24 cellular contexts compared by ENCODE assay signal in genomic region chr5:155952486-155953105, GRCh38.
"Had no signal": no experiment of that assay in that cellular context is flagged by ENCODE, and none has a peak within 500 bp of the region (broad histone marks: within the 10 kb centered on the region; RNA-seq: fewer than 3 reads in every experiment).

No MANE protein-coding gene starts in this region.

- H3K36me3 ChIP-seq: adrenal gland, cardiac muscle cell, gastrocnemius medialis, neutrophil, right lobe of liver, tibial nerve had no signal

- H3K27me3 ChIP-seq: adrenal gland, body of pancreas, cardiac muscle cell, dorsolateral prefrontal cortex, gastrocnemius medialis, hepatocyte, neutrophil, right lobe of liver, tibial nerve had no signal

- H3K27ac Mint-ChIP-seq: activated B cell treated with CpG ODN at 0.5 μM for 24 hours; activated CD8-positive, alpha-beta memory T cell treated with anti-CD3 and anti-CD28 coated beads, Interleukin-2, amount 10 ng/mL, durations not matched to agents 7 days and 5 days; activated CD8-positive, alpha-beta T cell treated with anti-CD3 and anti-CD28 coated beads for 36 hours; activated naive CD8-positive, alpha-beta T cell treated with anti-CD3 and anti-CD28 coated beads for 36 hours; activated T-helper 2 cell treated with anti-CD3 and anti-CD28 coated beads, Interferon-gamma antibody, Interleukin-2, Interleukin-4, amounts not matched to agents 10 μg/mL and 5 μg/mL and 100 μg/mL, durations not matched to agents 14 hours and 24 hours and 36 hours; naive thymus-derived CD8-positive, alpha-beta T cell had no signal

- ATAC-seq: activated CD8-positive, alpha-beta memory T cell treated with anti-CD3 and anti-CD28 coated beads, Interleukin-2, amount 10 ng/mL, durations not matched to agents 7 days and 5 days; body of pancreas; gastrocnemius medialis; naive thymus-derived CD8-positive, alpha-beta T cell; right lobe of liver had no signal

- H3K27ac ChIP-seq: adrenal gland, body of pancreas, cardiac muscle cell, coronary artery, dorsolateral prefrontal cortex, gastrocnemius medialis, hepatocyte, neutrophil, right lobe of liver, tibial nerve had no signal

- DNase-seq: activated B cell treated with CpG ODN at 0.5 μM for 24 hours; activated CD4-positive, alpha-beta T cell treated with anti-CD3 and anti-CD28 coated beads, Interleukin-2, amount 50 U/mL, for 1 hour; activated CD8-positive, alpha-beta memory T cell treated with anti-CD3 and anti-CD28 coated beads, Interleukin-2, amount 10 ng/mL, durations not matched to agents 7 days and 5 days; activated CD8-positive, alpha-beta T cell treated with anti-CD3 and anti-CD28 coated beads for 36 hours; activated naive CD4-positive, alpha-beta T cell treated with Interleukin-2 at 50 U/mL for 16 hours; activated naive CD8-positive, alpha-beta T cell treated with anti-CD3 and anti-CD28 coated beads for 36 hours; adrenal gland; aorta; body of pancreas; dorsolateral prefrontal cortex; effector memory CD4-positive, alpha-beta T cell; erythroblast; gastrocnemius medialis; glutamatergic neuron; naive thymus-derived CD8-positive, alpha-beta T cell; right lobe of liver; stimulated activated CD4-positive, alpha-beta T cell treated with anti-CD3 and anti-CD28 coated beads, Interleukin-2, amount 100 ng/mL, for 48 hours; stimulated activated naive CD4-positive, alpha-beta T cell treated with Interleukin-2 at 50 U/mL for 16 hours had no signal

- H3K4me1 Mint-ChIP-seq: activated B cell treated with CpG ODN at 0.5 μM for 24 hours; activated CD8-positive, alpha-beta memory T cell treated with anti-CD3 and anti-CD28 coated beads, Interleukin-2, amount 10 ng/mL, durations not matched to agents 7 days and 5 days; activated naive CD8-positive, alpha-beta T cell treated with anti-CD3 and anti-CD28 coated beads for 36 hours; naive thymus-derived CD8-positive, alpha-beta T cell had no signal

- H3K4me1 ChIP-seq: adrenal gland, body of pancreas, gastrocnemius medialis, right lobe of liver, tibial nerve had no signal

- H3K4me2 ChIP-seq: hepatocyte had no signal

- H2AFZ ChIP-seq: hepatocyte had no signal

- H3K36me3 Mint-ChIP-seq: activated CD8-positive, alpha-beta memory T cell treated with anti-CD3 and anti-CD28 coated beads, Interleukin-2, amount 10 ng/mL, durations not matched to agents 7 days and 5 days; activated naive CD8-positive, alpha-beta T cell treated with anti-CD3 and anti-CD28 coated beads for 36 hours; naive thymus-derived CD8-positive, alpha-beta T cell had no signal

- H3K9me3 Mint-ChIP-seq: activated B cell treated with CpG ODN at 0.5 μM for 24 hours; activated CD8-positive, alpha-beta T cell treated with anti-CD3 and anti-CD28 coated beads for 36 hours; activated naive CD8-positive, alpha-beta T cell treated with anti-CD3 and anti-CD28 coated beads for 36 hours; activated T-helper 2 cell treated with anti-CD3 and anti-CD28 coated beads, Interferon-gamma antibody, Interleukin-2, Interleukin-4, amounts not matched to agents 10 μg/mL and 5 μg/mL and 100 μg/mL, durations not matched to agents 14 hours and 24 hours and 36 hours; naive thymus-derived CD8-positive, alpha-beta T cell had no signal

- H3K4me3 Mint-ChIP-seq: activated B cell treated with CpG ODN at 0.5 μM for 24 hours; activated CD8-positive, alpha-beta memory T cell treated with anti-CD3 and anti-CD28 coated beads, Interleukin-2, amount 10 ng/mL, durations not matched to agents 7 days and 5 days; activated CD8-positive, alpha-beta T cell treated with anti-CD3 and anti-CD28 coated beads for 36 hours; activated naive CD8-positive, alpha-beta T cell treated with anti-CD3 and anti-CD28 coated beads for 36 hours; naive thymus-derived CD8-positive, alpha-beta T cell had no signal

- H3K4me3 ChIP-seq: adrenal gland, body of pancreas, cardiac muscle cell, coronary artery, dorsolateral prefrontal cortex, gastrocnemius medialis, hepatocyte, right lobe of liver, tibial nerve had no signal

- H3K79me2 ChIP-seq: hepatocyte had no signal

- H3K9me3 ChIP-seq: adrenal gland, body of pancreas, gastrocnemius medialis, neutrophil, right lobe of liver, tibial nerve had no signal

- H3K27me3 Mint-ChIP-seq: activated B cell treated with CpG ODN at 0.5 μM for 24 hours had no signal
